8 cellular contexts compared by ENCODE assay signal in genomic region chr19:47742636-47743035, GRCh38. TPM values are rescaled to one million over a fixed set of nuclear protein-coding genes. Genes with fewer than 3 reads are reported as not detected.
DNase-seq lines count a peak whose midpoint lies in the region; ATAC-seq and TF ChIP-seq lines count a peak whose summit lies in the region.

No MANE protein-coding gene starts in this region.

- no peak for DNase-seq in T-cell
- peak in 1 of 2 donors; percentile 57 for DNase-seq in fibroblast of lung (ENCODE audit: low read depth in 2 of 2)
- no peak for DNase-seq in progenitor cell of endocrine pancreas (ENCODE audit: low spot score, unreplicated experiment)

- peak overlapping the region in 9 of 11 experiments; percentile 38 to 74 (median 61); a peak in 15 of 22 replicates for H3K9ac ChIP-seq in BLaER1 treated with 17β-estradiol and CSF1 and Interleukin-3, amounts not matched to agents 10 nM and 100 nM
- H3K9ac ChIP-seq in fibroblast of lung (ENCODE audit: insufficient read depth, low read length) = peak overlapping the region; percentile 34

- H3K9me3 ChIP-seq in BLaER1 treated with 17β-estradiol and CSF1 and Interleukin-3, amounts not matched to agents 10 nM and 100 nM (replicated peaks in 1 of 11) = no peaks in the 10 kb centered on the region
- H3K9me3 ChIP-seq in fibroblast of lung (ENCODE audit: control insufficient read depth, insufficient read depth, low read depth, low read length) = no peaks in the 10 kb centered on the region

- H3K79me2 ChIP-seq in fibroblast of lung (ENCODE audit: control insufficient read depth, insufficient read depth, low read length) = peaks cover 21% of the 10 kb centered on the region

- peaks cover 7 to 15% (median 13%) of the 10 kb centered on the region in 11 experiments; a peak in 21 of 22 replicates for H3K36me3 ChIP-seq in BLaER1 treated with 17β-estradiol and CSF1 and Interleukin-3, amounts not matched to agents 10 nM and 100 nM
- H3K36me3 ChIP-seq in fibroblast of lung (ENCODE audit: control insufficient read depth, insufficient read depth, low read length) = peaks cover 20% of the 10 kb centered on the region

- POLR2A ChIA-PET in T-cell (lab: Charles Lee) = no interaction called here

- H3K36me3 Mint-ChIP-seq in T-cell (no peaks in the 10 kb centered on the region), progenitor cell of endocrine pancreas (ENCODE audit: insufficient read depth) (no peaks in the 10 kb centered on the region)

- CTCF ChIA-PET in T-cell (lab: Charles Lee) = no interaction called here

- H3K4me1 Mint-ChIP-seq in T-cell (peaks cover 23 to 27% (median 27%) of the 10 kb centered on the region in 3 donors), progenitor cell of endocrine pancreas (ENCODE audit: low read depth) (peaks cover 6% of the 10 kb centered on the region)

- H3K9me3 Mint-ChIP-seq in T-cell (no peaks in the 10 kb centered on the region), progenitor cell of endocrine pancreas (ENCODE audit: low read depth) (no peaks in the 10 kb centered on the region)

- TF ChIP-seq CTCF in fibroblast of lung (conservative IDR thresholded peaks at IDR 0.05 in 1 of 2, IDR thresholded peaks at IDR 0.05 in 1 of 2; ENCODE audit: low read depth in 1 of 2, low read length in 2 of 2) = no peak
- no peak for TF ChIP-seq CTCF in progenitor cell of endocrine pancreas (IDR thresholded peaks at IDR 0.05; ENCODE audit: unreplicated experiment)

- H2AFZ ChIP-seq in fibroblast of lung (ENCODE audit: low read length) = no peak overlapping the region

- H3K27me3 ChIP-seq in BLaER1 treated with 17β-estradiol and CSF1 and Interleukin-3, amounts not matched to agents 10 nM and 100 nM = no peaks in the 10 kb centered on the region
- H3K27me3 ChIP-seq in fibroblast of lung (ENCODE audit: control insufficient read depth, insufficient read depth, low read length) = no peaks in the 10 kb centered on the region

- H3K27me3 Mint-ChIP-seq in T-cell (no peaks in the 10 kb centered on the region), progenitor cell of endocrine pancreas (peaks cover 17% of the 10 kb centered on the region)

- peak overlapping the region in 10 of 11 experiments; percentile 52 to 79 (median 70); a peak in 18 of 22 replicates for H3K27ac ChIP-seq in BLaER1 treated with 17β-estradiol and CSF1 and Interleukin-3, amounts not matched to agents 10 nM and 100 nM
- H3K27ac ChIP-seq in fibroblast of lung (ENCODE audit: insufficient read depth, low read length) = peak overlapping the region; percentile 82

- H3K4me1 ChIP-seq in BLaER1 treated with 17β-estradiol and CSF1 and Interleukin-3, amounts not matched to agents 10 nM and 100 nM = peaks cover 42 to 77% (median 74%) of the 10 kb centered on the region in 10 experiments
- H3K4me1 ChIP-seq in fibroblast of lung (ENCODE audit: control insufficient read depth, extremely low read depth, insufficient read depth, low read length) = peaks cover 19% of the 10 kb centered on the region

- peaks cover 0 to 18% (median 13%) of the 10 kb centered on the region in 11 experiments; a peak in 16 of 22 replicates for H4K20me1 ChIP-seq in BLaER1 treated with 17β-estradiol and CSF1 and Interleukin-3, amounts not matched to agents 10 nM and 100 nM
- no peaks in the 10 kb centered on the region for H4K20me1 ChIP-seq in fibroblast of lung (ENCODE audit: control insufficient read depth, extremely low read depth, insufficient read depth, low read length)

- H3K4me2 ChIP-seq in BLaER1 treated with 17β-estradiol and CSF1 and Interleukin-3, amounts not matched to agents 10 nM and 100 nM = peak overlapping the region; percentile 58 to 87 (median 80)
- no peak overlapping the region for H3K4me2 ChIP-seq in fibroblast of lung (ENCODE audit: extremely low read depth, insufficient read depth, low read length)

- H3K27ac Mint-ChIP-seq in T-cell (no peak overlapping the region), progenitor cell of endocrine pancreas (peak overlapping the region; percentile 59)

- H3K4me3 ChIP-seq in BLaER1 treated with 17β-estradiol and CSF1 and Interleukin-3, amounts not matched to agents 10 nM and 100 nM = peak overlapping the region in 1 of 10 experiments; percentile 64; a peak in 1 of 20 replicates
- peak overlapping the region in 1 of 4 experiments; percentile 21 for H3K4me3 ChIP-seq in fibroblast of lung (replicated peaks in 1 of 4; ENCODE audit: control extremely low read depth in 1 of 4, insufficient read depth in 1 of 4, low read depth in 3 of 4, low read length in 4 of 4)

- ATAC-seq in T-cell (replicated peaks in 1 of 4) (no peak), HG02571 (IDR thresholded peaks at IDR 0.05; ENCODE audit: unreplicated experiment) (no peak), GM21529 (IDR thresholded peaks at IDR 0.05; ENCODE audit: unreplicated experiment) (no peak), HG02763 (IDR thresholded peaks at IDR 0.05; ENCODE audit: unreplicated experiment) (no peak), HG03159 (IDR thresholded peaks at IDR 0.05; ENCODE audit: unreplicated experiment) (no peak)

- H3K4me3 Mint-ChIP-seq in T-cell (peak overlapping the region; percentile 28 to 97 (median 47)), progenitor cell of endocrine pancreas (ENCODE audit: low read depth) (peak overlapping the region; percentile 37)

RNA-seq across cellular contexts. Expression of gene NOP53, which starts 2.7 kb away (rescaled TPM):
- 1,000 to 10,000 TPM in 1 of 5 donors, 100 to 1,000 TPM in 4; 832 to 1,046 (median 935) TPM for total RNA-seq in T-cell
- total RNA-seq in fibroblast of lung = 59.6 and 110 TPM in 2 replicates
- 47.2 and 60.8 TPM in 2 replicates for polyA plus RNA-seq in fibroblast of lung
- polyA plus RNA-seq in fibroblast of lung (2012) = 151 and 182 TPM in 2 replicates
- 18.5 and 20.5 TPM in 2 replicates for polyA minus RNA-seq in fibroblast of lung (ENCODE audit: low replicate concordance)
- 301 and 312 TPM in 2 replicates for total RNA-seq in progenitor cell of endocrine pancreas

RNA-seq across cellular contexts. Expression of gene EHD2, which starts 29.4 kb away (rescaled TPM):
- total RNA-seq in T-cell = under 1 TPM; 0.28 to 0.70 (median 0.47) TPM
- 106 and 192 TPM in 2 replicates for total RNA-seq in fibroblast of lung
- polyA plus RNA-seq in fibroblast of lung = 96.5 and 97.0 TPM in 2 replicates
- 422 and 520 TPM in 2 replicates for polyA plus RNA-seq in fibroblast of lung (2012)
- 423 and 614 TPM in 2 replicates for polyA minus RNA-seq in fibroblast of lung (ENCODE audit: low replicate concordance)
- 0.41 and 0.64 TPM in 2 replicates for total RNA-seq in progenitor cell of endocrine pancreas

RNA-seq across cellular contexts. Expression of gene SELENOW, which starts 35.9 kb away (rescaled TPM):
- total RNA-seq in T-cell (100 to 1,000 TPM in 4 of 5 donors, 10 to 100 TPM in 1; 91.5 to 111 (median 101) TPM), fibroblast of lung (142 and 155 TPM in 2 replicates), progenitor cell of endocrine pancreas (342 and 392 TPM in 2 replicates)
- polyA plus RNA-seq in fibroblast of lung = 187 and 250 TPM in 2 replicates
- polyA plus RNA-seq in fibroblast of lung (2012) = 220 and 279 TPM in 2 replicates
- 261 and 313 TPM in 2 replicates for polyA minus RNA-seq in fibroblast of lung (ENCODE audit: low replicate concordance)

Comparison
In these comparisons a context has a peak if more than half of its experiments do, and no peak if none do; other contexts are left out.
1. RNA of gene EHD2, which starts 29.4 kb away (total RNA-seq): 106 to 192 TPM in fibroblast of lung; 0.28 to 0.70 TPM in T-cell and 0.41 to 0.64 TPM in progenitor cell of endocrine pancreas; every median in the first group is over 10 times any median in the second.